In the genomic region with DNA sequence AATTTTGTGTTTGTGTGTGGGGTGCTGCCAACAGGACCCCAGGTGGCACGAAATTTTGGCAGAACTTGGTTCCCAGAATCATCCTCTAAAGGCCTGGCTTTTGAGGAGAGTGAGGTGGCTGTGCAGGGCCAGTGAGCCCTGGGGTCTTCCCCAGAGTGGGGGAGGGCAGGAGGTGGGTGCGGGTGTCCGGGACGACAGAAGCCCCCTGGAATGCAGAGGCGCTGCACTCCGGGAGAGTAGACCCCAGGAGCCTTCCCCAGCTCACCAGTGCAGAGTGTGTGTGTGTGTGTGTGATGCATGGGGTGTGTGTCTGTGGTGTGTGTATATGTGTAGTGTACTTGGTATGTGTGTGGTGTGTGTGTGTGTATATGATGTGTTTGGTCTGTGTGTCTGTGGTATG, we compare ENCODE assay signal across 20 cellular contexts.
"Had no signal": no experiment of that assay in that cellular context is flagged by ENCODE, and none has a peak within 500 bp of the region (broad histone marks: within the 10 kb centered on the region; RNA-seq: fewer than 3 reads in every experiment).

No MANE protein-coding gene starts in this region.

- H3K36me3 ChIP-seq: cardiac muscle cell, Peyer's patch had no signal

- H3K4me3 Mint-ChIP-seq: activated CD8-positive, alpha-beta memory T cell treated with anti-CD3 and anti-CD28 coated beads, Interleukin-2, amount 10 ng/mL, durations not matched to agents 7 days and 5 days; activated naive CD4-positive, alpha-beta T cell treated with anti-CD3 and anti-CD28 coated beads for 36 hours; activated naive CD8-positive, alpha-beta T cell treated with anti-CD3 and anti-CD28 coated beads, Interleukin-2, amount 10 ng/mL, durations not matched to agents 7 days and 5 days; activated T-cell treated with anti-CD3 and anti-CD28 coated beads, Interleukin-2, amount 50 U/mL, for 4 hours; T-helper 1 cell treated with Interleukin-12 subunit alpha and Interleukin-12 subunit beta and Interleukin-4 antibody, amounts not matched to agents 30 μg/mL and 1 μg/mL, for 36 hours had no signal

- H3K4me1 ChIP-seq: body of pancreas, Peyer's patch had no signal

- H3K4me1 Mint-ChIP-seq: activated naive CD8-positive, alpha-beta T cell treated with anti-CD3 and anti-CD28 coated beads, Interleukin-2, amount 10 ng/mL, durations not matched to agents 7 days and 5 days had no signal

- H3K27ac ChIP-seq: body of pancreas, cardiac muscle cell, Peyer's patch had no signal

- H3K36me3 Mint-ChIP-seq: activated CD8-positive, alpha-beta memory T cell treated with anti-CD3 and anti-CD28 coated beads, Interleukin-2, amount 10 ng/mL, durations not matched to agents 7 days and 5 days; activated naive CD8-positive, alpha-beta T cell treated with anti-CD3 and anti-CD28 coated beads, Interleukin-2, amount 10 ng/mL, durations not matched to agents 7 days and 5 days had no signal

- ATAC-seq: activated CD4-positive, CD25-positive, alpha-beta regulatory T cell treated with anti-CD3 and anti-CD28 coated beads, Interleukin-2, amount 50 U/mL, for 24 hours; activated CD8-positive, alpha-beta memory T cell treated with anti-CD3 and anti-CD28 coated beads, Interleukin-2, amount 10 ng/mL, durations not matched to agents 7 days and 5 days; activated T-cell treated with anti-CD3 and anti-CD28 coated beads, Interleukin-2, amount 50 U/mL, for 4 hours; activated T-helper 17 cell treated with anti-CD3 and anti-CD28 coated beads, Interleukin-2, amount 50 U/mL, for 72 hours; body of pancreas had no signal

- DNase-seq: activated CD4-positive, alpha-beta T cell treated with anti-CD3 and anti-CD28 coated beads for 48 hours; activated CD8-positive, alpha-beta memory T cell treated with anti-CD3 and anti-CD28 coated beads, Interleukin-2, amount 10 ng/mL, durations not matched to agents 7 days and 5 days; activated gamma-delta T cell; activated naive CD4-positive, alpha-beta T cell treated with anti-CD3 and anti-CD28 coated beads for 36 hours; activated naive CD8-positive, alpha-beta T cell treated with anti-CD3 and anti-CD28 coated beads, Interleukin-2, amount 10 ng/mL, durations not matched to agents 7 days and 5 days; activated T-cell treated with anti-CD3 and anti-CD28 coated beads, Interleukin-2, amount 50 U/mL, for 4 hours; aorta; body of pancreas; Kasumi-1; NCI-H1105 treated with DMSO at 0.1 percent for 48 hours; NCI-H1436 treated with DMSO at 0.1 percent for 48 hours; NCI-H187; NCI-H2081 treated with DMSO at 0.1 percent for 48 hours; NCI-H524; SHP77 had no signal

- H3K27me3 ChIP-seq: body of pancreas, cardiac muscle cell, Peyer's patch had no signal

- H3K27ac Mint-ChIP-seq: activated CD8-positive, alpha-beta memory T cell treated with anti-CD3 and anti-CD28 coated beads, Interleukin-2, amount 10 ng/mL, durations not matched to agents 7 days and 5 days; activated naive CD4-positive, alpha-beta T cell treated with anti-CD3 and anti-CD28 coated beads for 36 hours; activated naive CD8-positive, alpha-beta T cell treated with anti-CD3 and anti-CD28 coated beads, Interleukin-2, amount 10 ng/mL, durations not matched to agents 7 days and 5 days; activated T-helper 17 cell treated with anti-CD3 and anti-CD28 coated beads, Interleukin-2, amount 50 U/mL, for 72 hours; T-helper 1 cell treated with Interleukin-12 subunit alpha and Interleukin-12 subunit beta and Interleukin-4 antibody, amounts not matched to agents 30 μg/mL and 1 μg/mL, for 36 hours had no signal

- H3K9me3 ChIP-seq: body of pancreas, Peyer's patch had no signal

- H3K4me3 ChIP-seq: body of pancreas, cardiac muscle cell, Peyer's patch had no signal

- H3K9me3 Mint-ChIP-seq: activated T-cell treated with anti-CD3 and anti-CD28 coated beads, Interleukin-2, amount 50 U/mL, for 4 hours; activated T-helper 17 cell treated with anti-CD3 and anti-CD28 coated beads, Interleukin-2, amount 50 U/mL, for 72 hours; T-helper 1 cell treated with Interleukin-12 subunit alpha and Interleukin-12 subunit beta and Interleukin-4 antibody, amounts not matched to agents 30 μg/mL and 1 μg/mL, for 36 hours had no signal
